In the genomic region with DNA sequence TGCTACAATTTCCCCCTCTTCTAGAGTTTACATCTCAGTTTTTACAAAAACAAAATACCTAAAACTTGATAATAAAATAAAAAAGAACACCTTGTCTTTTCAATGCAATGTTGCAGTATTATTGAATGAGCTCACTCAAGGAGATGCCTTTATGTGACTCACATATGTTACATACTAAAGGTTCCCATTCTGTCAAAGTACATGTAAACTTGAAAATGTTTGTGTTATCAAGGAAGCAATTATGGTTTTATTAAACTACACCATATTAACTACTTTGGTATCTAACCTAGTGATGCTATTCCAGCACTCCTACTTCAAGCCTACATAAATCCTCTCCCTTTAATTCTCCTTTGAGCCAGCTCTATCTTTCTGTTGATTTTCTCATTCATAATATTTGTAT, we compare ENCODE assay signal across 19 cellular contexts.
DNase-seq lines count a peak whose midpoint lies in the region; ATAC-seq and TF ChIP-seq lines count a peak whose summit lies in the region.
"Had no signal": no experiment of that assay in that cellular context is flagged by ENCODE, and none has a peak within 500 bp of the region (broad histone marks: within the 10 kb centered on the region; RNA-seq: fewer than 3 reads in every experiment).

No MANE protein-coding gene starts in this region.

- H3K79me2 ChIP-seq in PC-3 (ENCODE audit: low read length) (no peaks in the 10 kb centered on the region), osteoblast (ENCODE audit: insufficient read depth, low read length) (no peaks in the 10 kb centered on the region), mammary epithelial cell (ENCODE audit: insufficient read depth, low read length) (no peaks in the 10 kb centered on the region)

- dilution Hi-C loops in mammary epithelial cell (cut with HindIII; ENCODE audit: low sequenced_read_pairs) = no loop called here

- BruUV-seq in PC-3 (replicated peaks; lab: Mats Ljungman, UMichigan) (no TSS peak), mammary epithelial cell (replicated peaks; lab: Mats Ljungman, UMichigan) (no TSS peak)

- DNase-seq in ELR (ENCODE audit: low read depth) (peak; percentile 60), PC-3 (no peak), epithelial cell of esophagus (ENCODE audit: low read depth) (peak; percentile 32), osteoblast (ENCODE audit: insufficient read length, low spot score, missing footprints) (no peak), NCI-H510A (lab: John Stamatoyannopoulos, UW) (no peak), superior temporal gyrus (ENCODE audit: extremely low spot score) (no peak), mammary epithelial cell (no peak)
- DNase-seq in effector CD8-positive, alpha-beta T cell (lab: John Stamatoyannopoulos, UW) = no peak
- DNase-seq: BE2C, H7, HFFc6, KG1, NCI-H1092 treated with DMSO at 0.1 percent for 48 hours, NCI-H1436 treated with DMSO at 0.1 percent for 48 hours, NCI-H1930, NCI-H524 treated with DMSO at 0.1 percent for 48 hours had no signal

- no peak overlapping the region for H3K4me2 ChIP-seq in PC-3 (ENCODE audit: low read length)
- H3K4me2 ChIP-seq in osteoblast (ENCODE audit: insufficient read depth, low read length) = no peak overlapping the region
- H3K4me2 ChIP-seq in mammary epithelial cell (ENCODE audit: insufficient read depth, low read depth, low read length) = no peak overlapping the region

- H3K9ac ChIP-seq in PC-3 (ENCODE audit: low read length) (no peak overlapping the region), mammary epithelial cell (ENCODE audit: insufficient read depth, low read length) (no peak overlapping the region)

- no peaks in the 10 kb centered on the region for H3F3A ChIP-seq in PC-3 (ENCODE audit: low read length, unreplicated experiment)

- H3K9me2 ChIP-seq in PC-3 (replicated peaks; ENCODE audit: low read length) = no peaks in the 10 kb centered on the region

- H3K4me3 ChIP-seq in PC-3 (ENCODE audit: low read length) (no peak overlapping the region), epithelial cell of esophagus (ENCODE audit: low read length) (no peak overlapping the region), osteoblast (ENCODE audit: insufficient read depth, low read length) (no peak overlapping the region), mammary epithelial cell (replicated peaks in 1 of 3; ENCODE audit: insufficient read depth in 1 of 3, low read depth in 2 of 3, low read length in 3 of 3) (no peak overlapping the region)
- H3K4me3 ChIP-seq: GM12878 had no signal

- intact Hi-C loops in PC-3 (cut with micrococcal nuclease) = no loop called here
- intact Hi-C loops in mammary epithelial cell (cut with micrococcal nuclease) = no loop called here

- CTCF ChIA-PET in PC-3 (lab: Charles Lee) = no interaction called here
- CTCF ChIA-PET in mammary epithelial cell (lab: Charles Lee; ENCODE audit: low non-redundant PET) = no interaction called here

- H2AFZ ChIP-seq in PC-3 (ENCODE audit: low read length) (no peak overlapping the region), osteoblast (ENCODE audit: low read length) (no peak overlapping the region), mammary epithelial cell (ENCODE audit: low read depth, low read length) (no peak overlapping the region)

- H3K27ac ChIP-seq in PC-3 (ENCODE audit: low read length) (no peak overlapping the region), osteoblast (ENCODE audit: low read depth, low read length) (peak overlapping the region; percentile 68), mammary epithelial cell (ENCODE audit: insufficient read depth, low read depth, low read length) (no peak overlapping the region)
- H3K27ac ChIP-seq: HL-60 had no signal

- H3K4me1 ChIP-seq in PC-3 (ENCODE audit: insufficient read depth, low read length) = peaks cover 3% of the 10 kb centered on the region
- peaks cover 20% of the 10 kb centered on the region for H3K4me1 ChIP-seq in osteoblast (ENCODE audit: insufficient read depth, low read length)
- H3K4me1 ChIP-seq in mammary epithelial cell (ENCODE audit: insufficient read depth, low read length) = no peaks in the 10 kb centered on the region

- no peaks in the 10 kb centered on the region for H3K36me3 ChIP-seq in PC-3 (ENCODE audit: low read depth, low read length)
- no peaks in the 10 kb centered on the region for H3K36me3 ChIP-seq in osteoblast (ENCODE audit: insufficient read depth, low read length)
- no peaks in the 10 kb centered on the region for H3K36me3 ChIP-seq in mammary epithelial cell (ENCODE audit: insufficient read depth, low read length)
- H3K36me3 ChIP-seq: BE2C had no signal

- peak; percentile 37; the same call in 1 of the 2 replicates for ATAC-seq in PC-3
- ATAC-seq: GM12878, Right ventricle myocardium inferior had no signal

- no peak for TF ChIP-seq CTCF in PC-3 (conservative IDR thresholded peaks at IDR 0.05; ENCODE audit: low read depth, low read length)
- TF ChIP-seq CTCF in epithelial cell of esophagus (IDR thresholded peaks at IDR 0.05; ENCODE audit: insufficient read depth, low read depth, low read length, missing control alignments) = no peak
- TF ChIP-seq CTCF in osteoblast (IDR thresholded peaks at IDR 0.05; ENCODE audit: extremely low read depth, low read depth, low read length) = no peak
- no peak for TF ChIP-seq CTCF in mammary epithelial cell (conservative IDR thresholded peaks at IDR 0.05 in 1 of 2, IDR thresholded peaks at IDR 0.05 in 1 of 2; ENCODE audit: extremely low read depth in 1 of 2, insufficient read depth in 1 of 2, low read depth in 1 of 2, low read length in 2 of 2)

- in situ Hi-C loops in mammary epithelial cell (cut with MboI; ENCODE audit: low sequenced_read_pairs in 2 of 2) = no loop called here

- no peaks in the 10 kb centered on the region for H3K27me3 ChIP-seq in PC-3 (ENCODE audit: low read length)
- no peaks in the 10 kb centered on the region for H3K27me3 ChIP-seq in osteoblast (ENCODE audit: insufficient read depth, low read length)
- no peaks in the 10 kb centered on the region for H3K27me3 ChIP-seq in mammary epithelial cell (ENCODE audit: insufficient read depth, low read length)
- H3K27me3 ChIP-seq: BE2C had no signal

- POLR2A ChIA-PET in PC-3 (lab: Charles Lee; ENCODE audit: unreplicated experiment) = no interaction called here

- H3K9me3 ChIP-seq in PC-3 (ENCODE audit: low read length) = no peaks in the 10 kb centered on the region
- no peaks in the 10 kb centered on the region for H3K9me3 ChIP-seq in osteoblast (ENCODE audit: low read depth, low read length)
- no peaks in the 10 kb centered on the region for H3K9me3 ChIP-seq in mammary epithelial cell (replicated peaks; ENCODE audit: insufficient read depth, low read length)
- H3K9me3 ChIP-seq: BE2C had no signal

- no peaks in the 10 kb centered on the region for H4K20me1 ChIP-seq in PC-3 (ENCODE audit: low read length)
- no peaks in the 10 kb centered on the region for H4K20me1 ChIP-seq in osteoblast (ENCODE audit: insufficient read depth, low read length)
- H4K20me1 ChIP-seq in mammary epithelial cell (ENCODE audit: insufficient read depth, low read length) = no peaks in the 10 kb centered on the region

Comparison
In these comparisons a context has a peak if more than half of its experiments do, and no peak if none do; other contexts are left out.
1. DNase-seq: peak in ELR (single experiment) and epithelial cell of esophagus (single experiment); none in PC-3 (single experiment), osteoblast (single experiment), NCI-H510A (single experiment), superior temporal gyrus (single experiment), effector CD8-positive, alpha-beta T cell (single experiment) and mammary epithelial cell (single experiment).